In genomic region chr12:124404162-124404561, GRCh38 we compare ENCODE assay signal across 16 cellular contexts.
DNase-seq lines count a peak whose midpoint lies in the region; ATAC-seq, FAIRE-seq and TF ChIP-seq lines count a peak whose summit lies in the region.
"Had no signal": no experiment of that assay in that cellular context is flagged by ENCODE, and none has a peak within 500 bp of the region (broad histone marks: within the 10 kb centered on the region; RNA-seq: fewer than 3 reads in every experiment).

No MANE protein-coding gene starts in this region.

- H2AFZ ChIP-seq in H1 (ENCODE audit: low read length), result no peak overlapping the region

- H3K4me2 ChIP-seq in H1 (ENCODE audit: insufficient read depth in 1 of 2, low read depth in 2 of 2, low read length in 2 of 2), result no peak overlapping the region
- H3K4me2 ChIP-seq: smooth muscle cell had no signal

- 0 out of 2 replicates have a peak overlapping the region, but pooled peaks have one; percentile 66 for H2BK5ac ChIP-seq in H1 (ENCODE audit: low read depth, low read length)

- H2AK5ac ChIP-seq in H1 (ENCODE audit: low read depth, low read length), result no peak overlapping the region

- no peak for FAIRE-seq in H1 (lab: Jason Lieb, UNC)
- FAIRE-seq: bronchial epithelial cell had no signal

- peaks cover 7 to 23% of the 10 kb centered on the region in 2 donors for H3K4me1 Mint-ChIP-seq in natural killer cell

- H3K9ac ChIP-seq in H1 (replicated peaks in 1 of 4; ENCODE audit: extremely low read depth in 1 of 4, low read depth in 3 of 4, low read length in 3 of 4), result no peak overlapping the region

- no peak overlapping the region for H3K56ac ChIP-seq in H1 (replicated peaks; ENCODE audit: insufficient read length, low read depth, low read length)

- H3K14ac ChIP-seq in H1 (ENCODE audit: insufficient read length), result no peak overlapping the region

- no peak overlapping the region for H3K4me3 Mint-ChIP-seq in natural killer cell
- H3K4me3 Mint-ChIP-seq: nephron progenitor cell had no signal

- TF ChIP-seq POLR2A in H1 (IDR thresholded peaks at IDR 0.05; ENCODE audit: control extremely low read depth in 1 of 2, low read depth in 2 of 2, low read length in 2 of 2) (no peak), prostate gland (IDR thresholded peaks at IDR 0.05) (no peak)

- no peak overlapping the region for H3K4ac ChIP-seq in H1 (replicated peaks; ENCODE audit: insufficient read length, low read depth, low read length)

- H3K4me3 ChIP-seq in MG63 (no peak overlapping the region), H1 (ENCODE audit: extremely low read depth in 1 of 4, insufficient read depth in 2 of 4, low read depth in 3 of 4, low read length in 4 of 4) (no peak overlapping the region), prostate gland (no peak overlapping the region)
- H3K4me3 ChIP-seq: smooth muscle cell had no signal

- H3K79me2 ChIP-seq in H1 (ENCODE audit: control insufficient read depth in 1 of 2, insufficient read depth in 2 of 2, low read length in 2 of 2), result peaks cover 0 to 11% of the 10 kb centered on the region in 2 experiments; a peak in 1 of 4 replicates

- H3K27ac ChIP-seq in H1 (ENCODE audit: low read depth, low read length) (no peak overlapping the region), prostate gland (peak overlapping the region; percentile 2 to 5)

- H3K36me3 Mint-ChIP-seq in natural killer cell, result no peaks in the 10 kb centered on the region

- no peak for TF ChIP-seq EP300 in H1 (IDR thresholded peaks at IDR 0.05; ENCODE audit: borderline replicate concordance in 1 of 2, low read depth in 2 of 2, low read length in 2 of 2)

- intact Hi-C loops in prostate gland (cut with DNase I), result no loop called here
- intact Hi-C loops in left colon (cut with DNase I, micrococcal nuclease), result no loop called here
- intact Hi-C loops in natural killer cell (cut with micrococcal nuclease), result no loop called here

- no peak for TF ChIP-seq RAD21 in H1 (IDR thresholded peaks at IDR 0.05 in 1 of 2, conservative IDR thresholded peaks at IDR 0.05 in 1 of 2; ENCODE audit: low read depth in 2 of 2, low read length in 2 of 2)

- H2BK20ac ChIP-seq in H1 (ENCODE audit: low read length), result no peak overlapping the region

- H3K9me3 ChIP-seq in MG63 (no peaks in the 10 kb centered on the region), H1 (ENCODE audit: insufficient read depth in 2 of 2, low read depth in 1 of 2, low read length in 1 of 2) (no peaks in the 10 kb centered on the region), prostate gland (no peaks in the 10 kb centered on the region)

- H3K18ac ChIP-seq in H1 (ENCODE audit: extremely low read depth, low read length), result no peak overlapping the region; the same call in 1 of the 2 replicates

- H3K9me3 Mint-ChIP-seq in natural killer cell, result no peaks in the 10 kb centered on the region
- H3K9me3 Mint-ChIP-seq: nephron progenitor cell had no signal

- peak; percentile 31 for DNase-seq in A172 (ENCODE audit: low spot score)
- DNase-seq in MG63, result peak; percentile 37
- DNase-seq in H1 (ENCODE audit: low read depth in 1 of 2, low spot score in 2 of 2), result no peak
- DNase-seq in prostate gland (ENCODE audit: low spot score), result no peak
- no peak for DNase-seq in NCI-H128 (lab: John Stamatoyannopoulos, UW; ENCODE audit: unreplicated experiment)
- DNase-seq in left colon, result no peak
- DNase-seq in natural killer cell, result no peak
- DNase-seq: activated CD4-positive, alpha-beta T cell treated with anti-CD3 and anti-CD28 coated beads, Interleukin-2, amount 50 U/mL, for 4 hours; activated effector memory CD4-positive, alpha-beta T cell treated with anti-CD3 and anti-CD28 coated beads, Interleukin-2, amount 50 U/mL, for 16 hours; KBM-7; kidney glomerular epithelial cell; NCI-H187 treated with DMSO at 0.1 percent for 48 hours; nephron progenitor cell had no signal

- H3K23me2 ChIP-seq in H1 (ENCODE audit: low read depth, low read length), result no peaks in the 10 kb centered on the region

- no peak overlapping the region for H3K23ac ChIP-seq in H1 (ENCODE audit: insufficient read length)

- no peak overlapping the region for H4K91ac ChIP-seq in H1 (replicated peaks; ENCODE audit: insufficient read length, low read length)

- TF ChIP-seq CTCF in H1 (IDR thresholded peaks at IDR 0.05; ENCODE audit: control extremely low read depth in 1 of 3, insufficient read depth in 1 of 3, low read depth in 1 of 3, low read length in 3 of 3) (no peak), prostate gland (IDR thresholded peaks at IDR 0.05) (no peak), natural killer cell (IDR thresholded peaks at IDR 0.05) (no peak)

- CTCF ChIA-PET in H1 (lab: Charles Lee; ENCODE audit: partially characterized antibody), result interaction anchor here (1.0 to 3.2 kb wide), 2 partner anchors 11 to 52 kb away, joined by 3 to 12 read pairs; no protein-coding TSS in a partner anchor

- H3K79me1 ChIP-seq in H1 (ENCODE audit: low read depth, low read length), result peaks cover 8% of the 10 kb centered on the region; the same call in 1 of the 2 replicates

- H3K4me1 ChIP-seq in H1 (replicated peaks in 1 of 4; ENCODE audit: control insufficient read depth in 3 of 4, insufficient read depth in 4 of 4, low read length in 3 of 4), result peaks cover 0 to 22% (median 8%) of the 10 kb centered on the region in 4 experiments; a peak in 5 of 7 replicates
- peaks cover 17% of the 10 kb centered on the region for H3K4me1 ChIP-seq in prostate gland (replicated peaks)

- peaks cover 35% of the 10 kb centered on the region for H3K36me3 ChIP-seq in MG63
- H3K36me3 ChIP-seq in H1 (ENCODE audit: control insufficient read depth in 2 of 4, insufficient read depth in 4 of 4, low read length in 3 of 4), result peaks cover 0 to 8% (median 4%) of the 10 kb centered on the region in 4 experiments; a peak in 3 of 8 replicates
- no peaks in the 10 kb centered on the region for H3K36me3 ChIP-seq in prostate gland

- peaks cover 10 to 17% of the 10 kb centered on the region in 2 experiments for H4K20me1 ChIP-seq in H1 (replicated peaks in 1 of 2; ENCODE audit: control insufficient read depth in 1 of 2, insufficient read depth in 2 of 2, low read length in 2 of 2)

- no peaks in the 10 kb centered on the region for H3K27me3 Mint-ChIP-seq in natural killer cell (ENCODE audit: low read depth in 2 of 2)

- H3K27me3 ChIP-seq in MG63 (no peaks in the 10 kb centered on the region), H1 (replicated peaks in 1 of 4; ENCODE audit: control insufficient read depth in 3 of 4, extremely low read depth in 1 of 4, insufficient read depth in 3 of 4, low read length in 3 of 4) (no peaks in the 10 kb centered on the region), prostate gland (replicated peaks; ENCODE audit: insufficient read depth) (no peaks in the 10 kb centered on the region)

- H3K27ac Mint-ChIP-seq in natural killer cell, result no peak overlapping the region
- H3K27ac Mint-ChIP-seq: nephron progenitor cell had no signal

- no peak overlapping the region for H2BK15ac ChIP-seq in H1 (ENCODE audit: low read length)

- H4K8ac ChIP-seq in H1 (ENCODE audit: extremely low read depth, insufficient read depth, low read length), result 0 out of 2 replicates have a peak overlapping the region, but pooled peaks have one; percentile 2

- no peak overlapping the region for H4K5ac ChIP-seq in H1 (ENCODE audit: insufficient read length, low read depth, low read length)

- no peak overlapping the region for H2BK120ac ChIP-seq in H1 (replicated peaks; ENCODE audit: low read depth, low read length)

- H2BK12ac ChIP-seq in H1 (ENCODE audit: low read depth, low read length), result no peak overlapping the region

- POLR2A ChIA-PET in H1 (lab: Charles Lee; ENCODE audit: partially characterized antibody), result interaction anchor here (1.4 kb wide), 2 partner anchors 16 to 96 kb away, joined by 4 read pairs; no protein-coding TSS in a partner anchor

- ATAC-seq in left colon (no peak), natural killer cell (no peak), GM18907 (IDR thresholded peaks at IDR 0.05; ENCODE audit: unreplicated experiment) (no peak)

- WGBS in H1 (ENCODE audit: extremely low coverage in 1 of 2, insufficient coverage in 1 of 2, insufficient read length in 1 of 2, insufficient replicate concordance in 2 of 2, low coverage in 1 of 2, low lambda C conversion rate in 2 of 2, missing lambda C conversion rate in 1 of 2), 2 experiments, result 84% methylated on average over 11 of the region's 13 CpGs; no CpG with 5 or more reads in 1 of the 2 experiments
- WGBS in prostate gland, result 39% methylated on average over 10 of the region's 13 CpGs

TF ChIP-seq in H1, 55 proteins besides CTCF, POLR2A, EP300 and RAD21:
- TF ChIP-seq SP4 (IDR thresholded peaks at IDR 0.05; ENCODE audit: low read length), result no peak
- TF ChIP-seq TAF1 (IDR thresholded peaks at IDR 0.05; ENCODE audit: low read depth, low read length), result no peak
- TF ChIP-seq YY1 (IDR thresholded peaks at IDR 0.05; ENCODE audit: low read depth, low read length), result no peak
- TF ChIP-seq CBX5 (IDR thresholded peaks at IDR 0.05; ENCODE audit: low read depth, low read length), result no peak
- TF ChIP-seq MAX (IDR thresholded peaks at IDR 0.05), result no peak
- no peak for TF ChIP-seq SIX5 (IDR thresholded peaks at IDR 0.05; ENCODE audit: low read depth, low read length)
- no peak for TF ChIP-seq PHF8 (conservative IDR thresholded peaks at IDR 0.05; ENCODE audit: low read depth, low read length)
- TF ChIP-seq BCL11A (IDR thresholded peaks at IDR 0.05; ENCODE audit: low read depth in 2 of 2, low read length in 2 of 2), result no peak
- TF ChIP-seq FOSL1 (IDR thresholded peaks at IDR 0.05; ENCODE audit: insufficient read depth, low read depth, low read length), result no peak
- TF ChIP-seq CHD2 (IDR thresholded peaks at IDR 0.05; ENCODE audit: low read length), result no peak
- no peak for TF ChIP-seq TEAD4 (IDR thresholded peaks at IDR 0.05; ENCODE audit: low read depth, low read length)
- TF ChIP-seq TAF7 (optimal IDR thresholded peaks at IDR 0.05; ENCODE audit: borderline replicate concordance, low read depth, low read length), result no peak
- no peak for TF ChIP-seq EZH2 (IDR thresholded peaks at IDR 0.05; ENCODE audit: low read depth, low read length, severe bottlenecking)

Comparison
In these comparisons a context has a peak if more than half of its experiments do, and no peak if none do; other contexts are left out.
1. DNase-seq: peak in A172 (single experiment) and MG63 (single experiment); none in H1 (0 of 2), prostate gland (single experiment), NCI-H128 (single experiment), left colon (0 of 2) and natural killer cell (single experiment).